Comparison of ENCODE assay signal across 8 cellular contexts in genomic region chrX:11757397-11757728, GRCh38. TPM values are rescaled to one million over a fixed set of nuclear protein-coding genes. Genes with fewer than 3 reads are reported as not detected.
DNase-seq lines count a peak whose midpoint lies in the region; ATAC-seq and TF ChIP-seq lines count a peak whose summit lies in the region.

No MANE protein-coding gene starts in this region.

- H3K9me3 Mint-ChIP-seq in GM23338 = no peaks in the 10 kb centered on the region

- H3K4me3 ChIP-seq in GM23338 (peak overlapping the region; percentile 57), SK-N-MC (peak overlapping the region; percentile 75), foreskin fibroblast (ENCODE audit: low read depth in 1 of 2, low read length in 2 of 2) (peak overlapping the region; percentile 47 to 49), skin epidermis (peak overlapping the region; percentile 35 to 68 (median 57))

- DNase-seq in GM23338 (ENCODE audit: low spot score) (no peak), SK-N-MC (ENCODE audit: low read depth, low spot score) (no peak), foreskin fibroblast (no peak), islet precursor cell (no peak), NOMO-1 treated with DMSO at 0.1 percent for 48 hours (lab: John Stamatoyannopoulos, UW; ENCODE audit: unreplicated experiment) (no peak)
- DNase-seq in activated naive CD4-positive, alpha-beta T cell (lab: John Stamatoyannopoulos, UW) = no peak

- peaks cover 13% of the 10 kb centered on the region; the same call in 1 of the 2 replicates for H3K27me3 ChIP-seq in GM23338 (ENCODE audit: insufficient read depth)

- no peaks in the 10 kb centered on the region for H3K9me2 ChIP-seq in GM23338 (ENCODE audit: insufficient read depth)

- H3K27me3 Mint-ChIP-seq in GM23338 (ENCODE audit: insufficient read depth, low read depth, poor library complexity) = peaks cover 8% of the 10 kb centered on the region

- peaks cover 9% of the 10 kb centered on the region; the same call in 2 of the 3 replicates for H3K4me1 Mint-ChIP-seq in GM23338

- H3K36me3 Mint-ChIP-seq in GM23338 (ENCODE audit: low read depth) = 0 out of 3 replicates have a peak, but pooled peaks cover 3% of the 10 kb centered on the region

- H3K36me3 ChIP-seq in GM23338 (ENCODE audit: insufficient read depth) (no peaks in the 10 kb centered on the region), SK-N-MC (ENCODE audit: insufficient read depth, low read length) (peaks cover 1% of the 10 kb centered on the region; the same call in 1 of the 2 replicates)

- no peaks in the 10 kb centered on the region for H3K9me3 ChIP-seq in SK-N-MC (ENCODE audit: low read depth, low read length)

- H3K27ac Mint-ChIP-seq in GM23338 = no peak overlapping the region

- no peaks in the 10 kb centered on the region for H4K20me1 ChIP-seq in GM23338 (replicated peaks; ENCODE audit: insufficient read depth)

- H3K4me3 Mint-ChIP-seq in GM23338 = peak overlapping the region; percentile 64

- no peak overlapping the region for H2AFZ ChIP-seq in GM23338

- no peak overlapping the region for H3K9ac ChIP-seq in SK-N-MC (ENCODE audit: insufficient read length)

- no peaks in the 10 kb centered on the region for H3K4me1 ChIP-seq in GM23338 (ENCODE audit: insufficient read depth)

- no peaks in the 10 kb centered on the region for H3F3A ChIP-seq in GM23338 (replicated peaks; ENCODE audit: low read depth)

- TF ChIP-seq CTCF in GM23338 (conservative IDR thresholded peaks at IDR 0.05; ENCODE audit: low read depth in 2 of 2) (no peak), foreskin fibroblast (IDR thresholded peaks at IDR 0.05; ENCODE audit: low read depth, low read length) (no peak)

- H3K4me2 ChIP-seq in GM23338 = peak overlapping the region; percentile 76

- H3K27ac ChIP-seq in GM23338 (ENCODE audit: low read depth) (no peak overlapping the region), SK-N-MC (no peak overlapping the region), skin epidermis (peak overlapping the region; percentile 31 to 91 (median 80))

- ATAC-seq in GM23338 (no peak), HG02970 (IDR thresholded peaks at IDR 0.05; ENCODE audit: low FRiP score, unreplicated experiment) (no peak)

- H3K79me2 ChIP-seq in GM23338 (replicated peaks; ENCODE audit: insufficient read depth) = no peaks in the 10 kb centered on the region

TF ChIP-seq in GM23338, 12 proteins besides CTCF, POLR2A, EP300 and RAD21 (continues in another document):
- TF ChIP-seq STAT1 (IDR thresholded peaks at IDR 0.05; ENCODE audit: unreplicated experiment) (no peak), EZH2 (IDR thresholded peaks at IDR 0.05; ENCODE audit: low read depth, unreplicated experiment) (no peak), JUNB (IDR thresholded peaks at IDR 0.05; ENCODE audit: unreplicated experiment) (no peak), ETS1 (IDR thresholded peaks at IDR 0.05) (no peak), ZNF114 (CRISPR knock-in tag; IDR thresholded peaks at IDR 0.05) (no peak), ZNF331 (CRISPR knock-in tag; IDR thresholded peaks at IDR 0.05; ENCODE audit: low read depth) (no peak), REST (IDR thresholded peaks at IDR 0.05; ENCODE audit: unreplicated experiment) (no peak), CREB1 (CRISPR knock-in tag; IDR thresholded peaks at IDR 0.05; ENCODE audit: low read depth) (no peak), NANOG (IDR thresholded peaks at IDR 0.05; ENCODE audit: borderline replicate concordance) (no peak), POLR2AphosphoS5 (IDR thresholded peaks at IDR 0.05; ENCODE audit: low read depth) (no peak)
- TF ChIP-seq, protein P1, sequence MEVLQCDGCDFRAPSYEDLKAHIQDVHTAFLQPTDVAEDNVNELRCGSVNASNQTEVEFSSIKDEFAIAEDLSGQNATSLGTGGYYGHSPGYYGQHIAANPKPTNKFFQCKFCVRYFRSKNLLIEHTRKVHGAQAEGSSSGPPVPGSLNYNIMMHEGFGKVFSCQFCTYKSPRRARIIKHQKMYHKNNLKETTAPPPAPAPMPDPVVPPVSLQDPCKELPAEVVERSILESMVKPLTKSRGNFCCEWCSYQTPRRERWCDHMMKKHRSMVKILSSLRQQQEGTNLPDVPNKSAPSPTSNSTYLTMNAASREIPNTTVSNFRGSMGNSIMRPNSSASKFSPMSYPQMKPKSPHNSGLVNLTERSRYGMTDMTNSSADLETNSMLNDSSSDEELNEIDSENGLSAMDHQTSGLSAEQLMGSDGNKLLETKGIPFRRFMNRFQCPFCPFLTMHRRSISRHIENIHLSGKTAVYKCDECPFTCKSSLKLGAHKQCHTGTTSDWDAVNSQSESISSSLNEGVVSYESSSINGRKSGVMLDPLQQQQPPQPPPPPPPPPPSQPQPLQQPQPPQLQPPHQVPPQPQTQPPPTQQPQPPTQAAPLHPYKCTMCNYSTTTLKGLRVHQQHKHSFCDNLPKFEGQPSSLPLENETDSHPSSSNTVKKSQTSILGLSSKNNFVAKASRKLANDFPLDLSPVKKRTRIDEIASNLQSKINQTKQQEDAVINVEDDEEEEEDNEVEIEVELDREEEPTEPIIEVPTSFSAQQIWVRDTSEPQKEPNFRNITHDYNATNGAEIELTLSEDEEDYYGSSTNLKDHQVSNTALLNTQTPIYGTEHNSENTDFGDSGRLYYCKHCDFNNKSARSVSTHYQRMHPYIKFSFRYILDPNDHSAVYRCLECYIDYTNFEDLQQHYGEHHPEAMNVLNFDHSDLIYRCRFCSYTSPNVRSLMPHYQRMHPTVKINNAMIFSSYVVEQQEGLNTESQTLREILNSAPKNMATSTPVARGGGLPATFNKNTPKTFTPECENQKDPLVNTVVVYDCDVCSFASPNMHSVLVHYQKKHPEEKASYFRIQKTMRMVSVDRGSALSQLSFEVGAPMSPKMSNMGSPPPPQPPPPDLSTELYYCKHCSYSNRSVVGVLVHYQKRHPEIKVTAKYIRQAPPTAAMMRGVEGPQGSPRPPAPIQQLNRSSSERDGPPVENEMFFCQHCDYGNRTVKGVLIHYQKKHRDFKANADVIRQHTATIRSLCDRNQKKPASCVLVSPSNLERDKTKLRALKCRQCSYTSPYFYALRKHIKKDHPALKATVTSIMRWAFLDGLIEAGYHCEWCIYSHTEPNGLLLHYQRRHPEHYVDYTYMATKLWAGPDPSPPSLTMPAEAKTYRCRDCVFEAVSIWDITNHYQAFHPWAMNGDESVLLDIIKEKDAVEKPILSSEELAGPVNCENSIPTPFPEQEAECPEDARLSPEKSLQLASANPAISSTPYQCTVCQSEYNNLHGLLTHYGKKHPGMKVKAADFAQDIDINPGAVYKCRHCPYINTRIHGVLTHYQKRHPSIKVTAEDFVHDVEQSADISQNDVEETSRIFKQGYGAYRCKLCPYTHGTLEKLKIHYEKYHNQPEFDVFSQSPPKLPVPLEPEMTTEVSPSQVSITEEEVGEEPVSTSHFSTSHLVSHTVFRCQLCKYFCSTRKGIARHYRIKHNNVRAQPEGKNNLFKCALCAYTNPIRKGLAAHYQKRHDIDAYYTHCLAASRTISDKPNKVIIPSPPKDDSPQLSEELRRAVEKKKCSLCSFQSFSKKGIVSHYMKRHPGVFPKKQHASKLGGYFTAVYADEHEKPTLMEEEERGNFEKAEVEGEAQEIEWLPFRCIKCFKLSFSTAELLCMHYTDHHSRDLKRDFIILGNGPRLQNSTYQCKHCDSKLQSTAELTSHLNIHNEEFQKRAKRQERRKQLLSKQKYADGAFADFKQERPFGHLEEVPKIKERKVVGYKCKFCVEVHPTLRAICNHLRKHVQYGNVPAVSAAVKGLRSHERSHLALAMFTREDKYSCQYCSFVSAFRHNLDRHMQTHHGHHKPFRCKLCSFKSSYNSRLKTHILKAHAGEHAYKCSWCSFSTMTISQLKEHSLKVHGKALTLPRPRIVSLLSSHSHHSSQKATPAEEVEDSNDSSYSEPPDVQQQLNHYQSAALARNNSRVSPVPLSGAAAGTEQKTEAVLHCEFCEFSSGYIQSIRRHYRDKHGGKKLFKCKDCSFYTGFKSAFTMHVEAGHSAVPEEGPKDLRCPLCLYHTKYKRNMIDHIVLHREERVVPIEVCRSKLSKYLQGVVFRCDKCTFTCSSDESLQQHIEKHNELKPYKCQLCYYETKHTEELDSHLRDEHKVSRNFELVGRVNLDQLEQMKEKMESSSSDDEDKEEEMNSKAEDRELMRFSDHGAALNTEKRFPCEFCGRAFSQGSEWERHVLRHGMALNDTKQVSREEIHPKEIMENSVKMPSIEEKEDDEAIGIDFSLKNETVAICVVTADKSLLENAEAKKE (CRISPR knock-in tag; IDR thresholded peaks at IDR 0.05) = no peak

RNA-seq across cellular contexts. Expression of gene MSL3, which starts 0.7 kb away (rescaled TPM):
- total RNA-seq in GM23338 (2014; rRNA removed; shearing (Covaris generic)) = 13.9 and 15.9 TPM in 2 replicates
- 18.9 and 22.3 TPM in 2 replicates for polyA plus RNA-seq in GM23338 (2016; fragmentation: Nextera tagmentation; extraction: Ambion mirVana)

Comparison
In these comparisons a context has a peak if more than half of its experiments do, and no peak if none do; other contexts are left out.
1. H3K27ac ChIP-seq: peak in skin epidermis (21 of 21); none in GM23338 (single experiment) and SK-N-MC (single experiment).
2. Peak in every context shown above with its lines, with median percentiles within 50 percentile points of each other: H3K4me3 ChIP-seq.